12 cellular contexts compared by ENCODE assay signal in the genomic region with DNA sequence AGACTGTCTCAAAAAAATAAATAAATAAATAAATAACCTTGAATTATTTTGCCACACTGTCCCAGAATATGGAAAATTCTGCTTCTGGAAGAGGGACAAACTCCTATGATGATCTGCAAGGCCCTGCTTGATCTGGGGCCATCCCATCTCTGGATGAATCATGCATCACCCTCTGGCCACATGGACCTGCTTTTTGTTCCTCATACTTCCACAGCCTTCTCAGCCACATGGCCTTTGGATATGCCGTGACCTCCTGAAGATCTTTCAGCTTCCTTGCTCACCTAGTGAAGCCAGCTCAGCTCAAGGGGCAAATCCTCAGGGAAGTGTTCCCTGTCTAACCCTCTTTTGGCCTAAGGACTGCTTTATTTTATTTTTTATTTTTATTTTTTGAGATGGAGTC. TPM values are rescaled to one million over a fixed set of nuclear protein-coding genes. Genes with fewer than 3 reads are reported as not detected.
A peak's percentile ranks its signal among the peaks of the same experiment; 100 is the strongest.
DNase-seq lines count a peak whose midpoint lies in the region; ATAC-seq and TF ChIP-seq lines count a peak whose summit lies in the region.
"Had no signal": no experiment of that assay in that cellular context is flagged by ENCODE, and none has a peak within 500 bp of the region (broad histone marks: within the 10 kb centered on the region; RNA-seq: fewer than 3 reads in every experiment).

No MANE protein-coding gene starts in this region.

- POLR2A ChIA-PET in CD4-positive, alpha-beta memory T cell (lab: Charles Lee; ENCODE audit: partially characterized antibody): interaction anchor here (1.6 to 11.9 kb wide), 3 partner anchors 9 to 56 kb away, joined by 7 to 415 read pairs (median 15); a partner anchor contains a TSS

- no peak for TF ChIP-seq POLR2A in GM18505 (IDR thresholded peaks at IDR 0.05; ENCODE audit: borderline replicate concordance, extremely low read depth, insufficient read depth, insufficient read length)

- no peaks in the 10 kb centered on the region for H3K9me3 ChIP-seq in CD4-positive, alpha-beta memory T cell (ENCODE audit: control insufficient read depth in 1 of 2, low read length in 2 of 2)
- H3K9me3 ChIP-seq: lower lobe of right lung, vagina had no signal

- H3K4me3 Mint-ChIP-seq in CD4-positive, alpha-beta memory T cell: peak overlapping the region in 6 of 8 donors; percentile 31 to 71 (median 56)
- H3K4me3 Mint-ChIP-seq in naive B cell: peak overlapping the region in 6 of 8 donors; percentile 20 to 73 (median 50)

- no peak overlapping the region for H3K27ac ChIP-seq in CD4-positive, alpha-beta memory T cell (ENCODE audit: low read depth, low read length)
- H3K27ac ChIP-seq: lower lobe of right lung, vagina had no signal

- ATAC-seq in naive B cell (ENCODE audit: low read depth in 2 of 2) (no peak), HG03439 (IDR thresholded peaks at IDR 0.05; ENCODE audit: unreplicated experiment) (no peak), GM18505 (IDR thresholded peaks at IDR 0.05; ENCODE audit: unreplicated experiment) (no peak), GM21360 (IDR thresholded peaks at IDR 0.05; ENCODE audit: unreplicated experiment) (no peak)
- ATAC-seq: lower lobe of right lung had no signal

- H3K27me3 ChIP-seq in CD4-positive, alpha-beta memory T cell (ENCODE audit: insufficient read depth, low read length): no peaks in the 10 kb centered on the region
- H3K27me3 ChIP-seq: vagina had no signal

- peaks cover 0 to 2% of the 10 kb centered on the region in 2 donors for H3K36me3 Mint-ChIP-seq in CD4-positive, alpha-beta memory T cell
- no peaks in the 10 kb centered on the region for H3K36me3 Mint-ChIP-seq in naive B cell
- H3K36me3 Mint-ChIP-seq: brain had no signal

- no peaks in the 10 kb centered on the region for H3K27me3 Mint-ChIP-seq in CD4-positive, alpha-beta memory T cell
- H3K27me3 Mint-ChIP-seq in naive B cell: no peaks in the 10 kb centered on the region

- no peaks in the 10 kb centered on the region for H3K36me3 ChIP-seq in CD4-positive, alpha-beta memory T cell (ENCODE audit: insufficient read depth, low read length)
- H3K36me3 ChIP-seq: lower lobe of right lung, vagina had no signal

- H3K4me1 Mint-ChIP-seq in CD4-positive, alpha-beta memory T cell: peaks cover 48 to 80% (median 67%) of the 10 kb centered on the region in 4 donors
- H3K4me1 Mint-ChIP-seq in naive B cell: peaks cover 57 to 82% (median 67%) of the 10 kb centered on the region in 3 donors

- H3K4me1 ChIP-seq in CD4-positive, alpha-beta memory T cell (ENCODE audit: insufficient read depth, low read length): peaks cover 97% of the 10 kb centered on the region

- intact Hi-C loops in CD4-positive, alpha-beta memory T cell (cut with micrococcal nuclease): no loop called here

- no peaks in the 10 kb centered on the region for H3K9me3 Mint-ChIP-seq in CD4-positive, alpha-beta memory T cell
- H3K9me3 Mint-ChIP-seq in naive B cell: no peaks in the 10 kb centered on the region
- H3K9me3 Mint-ChIP-seq: brain had no signal

- CTCF ChIA-PET in CD4-positive, alpha-beta memory T cell (lab: Charles Lee; ENCODE audit: partially characterized antibody): interaction anchor here (1.3 to 2.3 kb wide), 3 partner anchors 11 to 55 kb away, joined by 4 to 8 read pairs (median 6); a partner anchor contains a TSS

- peak overlapping the region in 6 of 7 donors; percentile 22 to 99 (median 76) for H3K27ac Mint-ChIP-seq in CD4-positive, alpha-beta memory T cell
- peak overlapping the region in 3 of 6 donors; percentile 29 to 94 (median 61) for H3K27ac Mint-ChIP-seq in naive B cell

- no peak overlapping the region for H3K4me3 ChIP-seq in CD4-positive, alpha-beta memory T cell (ENCODE audit: low read length in 2 of 2)
- H3K4me3 ChIP-seq: lower lobe of right lung, vagina had no signal

- no peak for DNase-seq in CD4-positive, alpha-beta memory T cell
- DNase-seq in M059J (ENCODE audit: low read depth) (peak; percentile 79), amniotic epithelial cell (ENCODE audit: low read depth) (peak; percentile 56), naive B cell (no peak)
- DNase-seq: lower lobe of right lung, NCI-H187 treated with DMSO at 0.1 percent for 48 hours, retina had no signal

RNA-seq across cellular contexts. Expression of a gene that starts 10.3 kb away (rescaled TPM):
- total RNA-seq in CD4-positive, alpha-beta memory T cell: 100 to 1,000 TPM; 148 to 153 TPM
- 100 to 1,000 TPM; 201 to 446 TPM for polyA plus RNA-seq in CD4-positive, alpha-beta memory T cell
- 16.6 and 33.0 TPM in 2 replicates for total RNA-seq in M059J (2014; rRNA removed; shearing (Covaris generic))
- polyA plus RNA-seq in naive B cell (ENCODE audit: low read depth in 6 of 6): 1,000 to 10,000 TPM in 2 of 6 donors, 100 to 1,000 TPM in 4; 351 to 1,131 (median 562) TPM

RNA-seq across cellular contexts. Expression of a gene that starts 10.4 kb away (rescaled TPM):
- total RNA-seq in CD4-positive, alpha-beta memory T cell: 10 to 100 TPM; 63.7 to 64.0 TPM
- 10 to 100 TPM; 57.9 to 64.2 TPM for polyA plus RNA-seq in CD4-positive, alpha-beta memory T cell
- total RNA-seq in M059J (2014; rRNA removed; shearing (Covaris generic)): 122 and 124 TPM in 2 replicates
- 10 to 100 TPM; 48.2 to 84.3 (median 60.0) TPM for polyA plus RNA-seq in naive B cell (ENCODE audit: low read depth in 6 of 6)

RNA-seq across cellular contexts. Expression of a gene that starts 42.5 kb away (rescaled TPM):
- 10 to 100 TPM; 25.8 to 34.1 TPM for total RNA-seq in CD4-positive, alpha-beta memory T cell
- polyA plus RNA-seq in CD4-positive, alpha-beta memory T cell: 1 to 10 TPM in 1 of 2 donors, under 1 TPM in 1; 0.15 to 1.8 TPM
- total RNA-seq in M059J (2014; rRNA removed; shearing (Covaris generic)): 48.1 and 126 TPM in 2 replicates
- 1 to 10 TPM in 2 of 6 donors, under 1 TPM in 4; 0.47 to 1.4 (median 0.67) TPM for polyA plus RNA-seq in naive B cell (ENCODE audit: low read depth in 6 of 6)

RNA-seq across cellular contexts. Expression of a gene that starts 44.0 kb away (rescaled TPM):
- total RNA-seq in CD4-positive, alpha-beta memory T cell: 10 to 100 TPM; 70.6 to 78.4 TPM
- 10 to 100 TPM; 18.0 to 24.9 TPM for polyA plus RNA-seq in CD4-positive, alpha-beta memory T cell
- 19.9 and 23.0 TPM in 2 replicates for total RNA-seq in M059J (2014; rRNA removed; shearing (Covaris generic))
- 10 to 100 TPM; 20.2 to 36.3 (median 24.1) TPM for polyA plus RNA-seq in naive B cell (ENCODE audit: low read depth in 6 of 6)

RNA-seq across cellular contexts. Expression of a gene that starts 57.9 kb away (rescaled TPM):
- total RNA-seq in CD4-positive, alpha-beta memory T cell: 10 to 100 TPM; 16.1 to 16.9 TPM
- 1 to 10 TPM; 2.3 to 9.4 TPM for polyA plus RNA-seq in CD4-positive, alpha-beta memory T cell
- not detected in 2 replicates for total RNA-seq in M059J (2014; rRNA removed; shearing (Covaris generic))
- polyA plus RNA-seq in naive B cell (ENCODE audit: low read depth in 6 of 6): 10 to 100 TPM; 39.9 to 88.3 (median 50.8) TPM

Comparison
In these comparisons a context has a peak if more than half of its experiments do, and no peak if none do; other contexts are left out.
1. DNase-seq: peak in M059J (single experiment) and amniotic epithelial cell (single experiment); none in CD4-positive, alpha-beta memory T cell (0 of 5) and naive B cell (single experiment).